In the genomic region with DNA sequence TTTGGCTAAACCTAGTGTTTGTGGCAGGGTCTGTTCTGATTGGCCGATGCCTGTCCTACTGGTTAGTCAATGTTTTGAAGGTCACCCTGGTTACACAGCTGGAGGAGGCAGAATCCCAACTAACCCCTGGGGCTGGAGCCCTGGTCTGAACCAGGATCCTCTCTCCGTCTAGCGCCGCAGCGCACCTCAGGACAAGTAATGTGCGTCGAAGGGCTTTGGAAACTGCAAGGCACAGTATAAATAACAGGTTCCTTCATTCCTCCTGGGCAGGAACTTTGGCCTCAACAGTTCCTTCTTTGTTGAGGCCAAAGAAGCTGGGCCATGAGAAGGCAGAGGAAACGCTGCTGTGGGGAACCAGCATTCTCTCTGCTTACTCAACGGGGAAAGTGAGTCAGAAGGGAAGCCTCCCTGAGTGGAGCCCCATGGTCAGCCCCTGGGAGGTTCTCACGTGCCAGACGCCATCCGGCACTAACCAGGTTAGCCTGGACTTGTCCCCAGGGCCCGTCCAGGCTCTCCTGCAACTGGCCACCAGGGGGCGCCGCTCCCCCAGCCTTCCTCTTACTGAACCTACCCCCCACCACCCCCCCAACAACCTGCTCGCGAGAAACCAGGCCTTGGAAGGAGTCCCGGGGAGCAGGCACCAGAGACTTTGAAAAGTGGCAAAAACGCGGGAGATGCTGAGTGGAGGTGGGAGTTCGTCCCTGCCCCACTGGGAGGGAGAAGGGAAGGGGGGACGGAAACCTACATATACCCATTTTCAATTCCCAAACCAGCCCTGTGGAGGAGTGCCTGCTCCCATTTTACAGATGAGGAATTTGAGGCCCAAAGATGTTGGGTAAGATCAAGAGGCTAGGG, we compare ENCODE assay signal across 1 cellular context.
A peak's percentile ranks its signal among the peaks of the same experiment; 100 is the strongest.
TF ChIP-seq lines count a peak whose summit lies in the region.

No MANE protein-coding gene starts in this region.

TF ChIP-seq in WTC11, 78 proteins besides CTCF, POLR2A, EP300 and RAD21 (continued from another document):
- TF ChIP-seq, protein P1, sequence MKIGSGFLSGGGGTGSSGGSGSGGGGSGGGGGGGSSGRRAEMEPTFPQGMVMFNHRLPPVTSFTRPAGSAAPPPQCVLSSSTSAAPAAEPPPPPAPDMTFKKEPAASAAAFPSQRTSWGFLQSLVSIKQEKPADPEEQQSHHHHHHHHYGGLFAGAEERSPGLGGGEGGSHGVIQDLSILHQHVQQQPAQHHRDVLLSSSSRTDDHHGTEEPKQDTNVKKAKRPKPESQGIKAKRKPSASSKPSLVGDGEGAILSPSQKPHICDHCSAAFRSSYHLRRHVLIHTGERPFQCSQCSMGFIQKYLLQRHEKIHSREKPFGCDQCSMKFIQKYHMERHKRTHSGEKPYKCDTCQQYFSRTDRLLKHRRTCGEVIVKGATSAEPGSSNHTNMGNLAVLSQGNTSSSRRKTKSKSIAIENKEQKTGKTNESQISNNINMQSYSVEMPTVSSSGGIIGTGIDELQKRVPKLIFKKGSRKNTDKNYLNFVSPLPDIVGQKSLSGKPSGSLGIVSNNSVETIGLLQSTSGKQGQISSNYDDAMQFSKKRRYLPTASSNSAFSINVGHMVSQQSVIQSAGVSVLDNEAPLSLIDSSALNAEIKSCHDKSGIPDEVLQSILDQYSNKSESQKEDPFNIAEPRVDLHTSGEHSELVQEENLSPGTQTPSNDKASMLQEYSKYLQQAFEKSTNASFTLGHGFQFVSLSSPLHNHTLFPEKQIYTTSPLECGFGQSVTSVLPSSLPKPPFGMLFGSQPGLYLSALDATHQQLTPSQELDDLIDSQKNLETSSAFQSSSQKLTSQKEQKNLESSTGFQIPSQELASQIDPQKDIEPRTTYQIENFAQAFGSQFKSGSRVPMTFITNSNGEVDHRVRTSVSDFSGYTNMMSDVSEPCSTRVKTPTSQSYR (CRISPR knock-in tag; IDR thresholded peaks at IDR 0.05): no peak
- TF ChIP-seq GTF2I (CRISPR knock-in tag; conservative IDR thresholded peaks at IDR 0.05) (peak; percentile 97), CREB1 (CRISPR knock-in tag; IDR thresholded peaks at IDR 0.05) (peak; percentile 20; the same call in 1 of the 2 replicates), OVOL2 (CRISPR knock-in tag; IDR thresholded peaks at IDR 0.05; ENCODE audit: borderline replicate concordance) (no peak), ZNF232 (CRISPR knock-in tag; IDR thresholded peaks at IDR 0.05) (0 out of 2 replicates have a peak, but pooled peaks have one; percentile 6), SMAD3 (CRISPR knock-in tag; IDR thresholded peaks at IDR 0.05; ENCODE audit: borderline replicate concordance) (no peak), FOXK1 (CRISPR knock-in tag; IDR thresholded peaks at IDR 0.05) (0 out of 2 replicates have a peak, but pooled peaks have one; percentile 23), PRRX2 (CRISPR knock-in tag; IDR thresholded peaks at IDR 0.05) (0 out of 2 replicates have a peak, but pooled peaks have one; percentile 34), IRF2 (CRISPR knock-in tag; IDR thresholded peaks at IDR 0.05; ENCODE audit: borderline replicate concordance, low read depth) (no peak), ATF1 (CRISPR knock-in tag; IDR thresholded peaks at IDR 0.05) (no peak), ESRRA (CRISPR knock-in tag; IDR thresholded peaks at IDR 0.05; ENCODE audit: borderline replicate concordance) (0 out of 2 replicates have a peak, but pooled peaks have one; percentile 58), TEAD1 (CRISPR knock-in tag; IDR thresholded peaks at IDR 0.05) (no peak), CREM (CRISPR knock-in tag; IDR thresholded peaks at IDR 0.05) (no peak), SMAD4 (CRISPR knock-in tag; IDR thresholded peaks at IDR 0.05) (no peak), SP1 (CRISPR knock-in tag; conservative IDR thresholded peaks at IDR 0.05) (no peak), TEAD4 (CRISPR knock-in tag; IDR thresholded peaks at IDR 0.05) (no peak), NR2C2 (CRISPR knock-in tag; IDR thresholded peaks at IDR 0.05) (no peak), EMX1 (CRISPR knock-in tag; IDR thresholded peaks at IDR 0.05) (no peak; the same call in 1 of the 2 replicates), TP53 (CRISPR knock-in tag; IDR thresholded peaks at IDR 0.05) (no peak), FOXP1 (CRISPR knock-in tag; IDR thresholded peaks at IDR 0.05; ENCODE audit: borderline replicate concordance) (no peak)
- TF ChIP-seq, protein P2, sequence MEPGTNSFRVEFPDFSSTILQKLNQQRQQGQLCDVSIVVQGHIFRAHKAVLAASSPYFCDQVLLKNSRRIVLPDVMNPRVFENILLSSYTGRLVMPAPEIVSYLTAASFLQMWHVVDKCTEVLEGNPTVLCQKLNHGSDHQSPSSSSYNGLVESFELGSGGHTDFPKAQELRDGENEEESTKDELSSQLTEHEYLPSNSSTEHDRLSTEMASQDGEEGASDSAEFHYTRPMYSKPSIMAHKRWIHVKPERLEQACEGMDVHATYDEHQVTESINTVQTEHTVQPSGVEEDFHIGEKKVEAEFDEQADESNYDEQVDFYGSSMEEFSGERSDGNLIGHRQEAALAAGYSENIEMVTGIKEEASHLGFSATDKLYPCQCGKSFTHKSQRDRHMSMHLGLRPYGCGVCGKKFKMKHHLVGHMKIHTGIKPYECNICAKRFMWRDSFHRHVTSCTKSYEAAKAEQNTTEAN (CRISPR knock-in tag; IDR thresholded peaks at IDR 0.05): no peak
- TF ChIP-seq, protein P3, sequence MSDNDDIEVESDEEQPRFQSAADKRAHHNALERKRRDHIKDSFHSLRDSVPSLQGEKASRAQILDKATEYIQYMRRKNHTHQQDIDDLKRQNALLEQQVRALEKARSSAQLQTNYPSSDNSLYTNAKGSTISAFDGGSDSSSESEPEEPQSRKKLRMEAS (CRISPR knock-in tag; IDR thresholded peaks at IDR 0.05): peak; percentile 69; the same call in 1 of the 2 replicates
- TF ChIP-seq, protein P4, sequence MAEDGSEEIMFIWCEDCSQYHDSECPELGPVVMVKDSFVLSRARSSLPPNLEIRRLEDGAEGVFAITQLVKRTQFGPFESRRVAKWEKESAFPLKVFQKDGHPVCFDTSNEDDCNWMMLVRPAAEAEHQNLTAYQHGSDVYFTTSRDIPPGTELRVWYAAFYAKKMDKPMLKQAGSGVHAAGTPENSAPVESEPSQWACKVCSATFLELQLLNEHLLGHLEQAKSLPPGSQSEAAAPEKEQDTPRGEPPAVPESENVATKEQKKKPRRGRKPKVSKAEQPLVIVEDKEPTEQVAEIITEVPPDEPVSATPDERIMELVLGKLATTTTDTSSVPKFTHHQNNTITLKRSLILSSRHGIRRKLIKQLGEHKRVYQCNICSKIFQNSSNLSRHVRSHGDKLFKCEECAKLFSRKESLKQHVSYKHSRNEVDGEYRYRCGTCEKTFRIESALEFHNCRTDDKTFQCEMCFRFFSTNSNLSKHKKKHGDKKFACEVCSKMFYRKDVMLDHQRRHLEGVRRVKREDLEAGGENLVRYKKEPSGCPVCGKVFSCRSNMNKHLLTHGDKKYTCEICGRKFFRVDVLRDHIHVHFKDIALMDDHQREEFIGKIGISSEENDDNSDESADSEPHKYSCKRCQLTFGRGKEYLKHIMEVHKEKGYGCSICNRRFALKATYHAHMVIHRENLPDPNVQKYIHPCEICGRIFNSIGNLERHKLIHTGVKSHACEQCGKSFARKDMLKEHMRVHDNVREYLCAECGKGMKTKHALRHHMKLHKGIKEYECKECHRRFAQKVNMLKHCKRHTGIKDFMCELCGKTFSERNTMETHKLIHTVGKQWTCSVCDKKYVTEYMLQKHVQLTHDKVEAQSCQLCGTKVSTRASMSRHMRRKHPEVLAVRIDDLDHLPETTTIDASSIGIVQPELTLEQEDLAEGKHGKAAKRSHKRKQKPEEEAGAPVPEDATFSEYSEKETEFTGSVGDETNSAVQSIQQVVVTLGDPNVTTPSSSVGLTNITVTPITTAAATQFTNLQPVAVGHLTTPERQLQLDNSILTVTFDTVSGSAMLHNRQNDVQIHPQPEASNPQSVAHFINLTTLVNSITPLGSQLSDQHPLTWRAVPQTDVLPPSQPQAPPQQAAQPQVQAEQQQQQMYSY (CRISPR knock-in tag; IDR thresholded peaks at IDR 0.05): peak; percentile 35; the same call in 1 of the 2 replicates
- TF ChIP-seq, protein P5, sequence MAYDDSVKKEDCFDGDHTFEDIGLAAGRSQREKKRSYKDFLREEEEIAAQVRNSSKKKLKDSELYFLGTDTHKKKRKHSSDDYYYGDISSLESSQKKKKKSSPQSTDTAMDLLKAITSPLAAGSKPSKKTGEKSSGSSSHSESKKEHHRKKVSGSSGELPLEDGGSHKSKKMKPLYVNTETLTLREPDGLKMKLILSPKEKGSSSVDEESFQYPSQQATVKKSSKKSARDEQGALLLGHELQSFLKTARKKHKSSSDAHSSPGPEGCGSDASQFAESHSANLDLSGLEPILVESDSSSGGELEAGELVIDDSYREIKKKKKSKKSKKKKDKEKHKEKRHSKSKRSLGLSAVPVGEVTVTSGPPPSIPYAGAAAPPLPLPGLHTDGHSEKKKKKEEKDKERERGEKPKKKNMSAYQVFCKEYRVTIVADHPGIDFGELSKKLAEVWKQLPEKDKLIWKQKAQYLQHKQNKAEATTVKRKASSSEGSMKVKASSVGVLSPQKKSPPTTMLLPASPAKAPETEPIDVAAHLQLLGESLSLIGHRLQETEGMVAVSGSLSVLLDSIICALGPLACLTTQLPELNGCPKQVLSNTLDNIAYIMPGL (CRISPR knock-in tag; IDR thresholded peaks at IDR 0.05): 0 out of 2 replicates have a peak, but pooled peaks have one; percentile 29
- TF ChIP-seq, protein P6, sequence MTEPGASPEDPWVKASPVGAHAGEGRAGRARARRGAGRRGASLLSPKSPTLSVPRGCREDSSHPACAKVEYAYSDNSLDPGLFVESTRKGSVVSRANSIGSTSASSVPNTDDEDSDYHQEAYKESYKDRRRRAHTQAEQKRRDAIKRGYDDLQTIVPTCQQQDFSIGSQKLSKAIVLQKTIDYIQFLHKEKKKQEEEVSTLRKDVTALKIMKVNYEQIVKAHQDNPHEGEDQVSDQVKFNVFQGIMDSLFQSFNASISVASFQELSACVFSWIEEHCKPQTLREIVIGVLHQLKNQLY (CRISPR knock-in tag; IDR thresholded peaks at IDR 0.05): no peak
- TF ChIP-seq, protein P7, sequence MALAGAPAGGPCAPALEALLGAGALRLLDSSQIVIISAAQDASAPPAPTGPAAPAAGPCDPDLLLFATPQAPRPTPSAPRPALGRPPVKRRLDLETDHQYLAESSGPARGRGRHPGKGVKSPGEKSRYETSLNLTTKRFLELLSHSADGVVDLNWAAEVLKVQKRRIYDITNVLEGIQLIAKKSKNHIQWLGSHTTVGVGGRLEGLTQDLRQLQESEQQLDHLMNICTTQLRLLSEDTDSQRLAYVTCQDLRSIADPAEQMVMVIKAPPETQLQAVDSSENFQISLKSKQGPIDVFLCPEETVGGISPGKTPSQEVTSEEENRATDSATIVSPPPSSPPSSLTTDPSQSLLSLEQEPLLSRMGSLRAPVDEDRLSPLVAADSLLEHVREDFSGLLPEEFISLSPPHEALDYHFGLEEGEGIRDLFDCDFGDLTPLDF (CRISPR knock-in tag; IDR thresholded peaks at IDR 0.05): no peak
- TF ChIP-seq, protein P8, sequence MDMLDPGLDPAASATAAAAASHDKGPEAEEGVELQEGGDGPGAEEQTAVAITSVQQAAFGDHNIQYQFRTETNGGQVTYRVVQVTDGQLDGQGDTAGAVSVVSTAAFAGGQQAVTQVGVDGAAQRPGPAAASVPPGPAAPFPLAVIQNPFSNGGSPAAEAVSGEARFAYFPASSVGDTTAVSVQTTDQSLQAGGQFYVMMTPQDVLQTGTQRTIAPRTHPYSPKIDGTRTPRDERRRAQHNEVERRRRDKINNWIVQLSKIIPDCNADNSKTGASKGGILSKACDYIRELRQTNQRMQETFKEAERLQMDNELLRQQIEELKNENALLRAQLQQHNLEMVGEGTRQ (CRISPR knock-in tag; IDR thresholded peaks at IDR 0.05): peak; percentile 62
- TF ChIP-seq, protein P9, sequence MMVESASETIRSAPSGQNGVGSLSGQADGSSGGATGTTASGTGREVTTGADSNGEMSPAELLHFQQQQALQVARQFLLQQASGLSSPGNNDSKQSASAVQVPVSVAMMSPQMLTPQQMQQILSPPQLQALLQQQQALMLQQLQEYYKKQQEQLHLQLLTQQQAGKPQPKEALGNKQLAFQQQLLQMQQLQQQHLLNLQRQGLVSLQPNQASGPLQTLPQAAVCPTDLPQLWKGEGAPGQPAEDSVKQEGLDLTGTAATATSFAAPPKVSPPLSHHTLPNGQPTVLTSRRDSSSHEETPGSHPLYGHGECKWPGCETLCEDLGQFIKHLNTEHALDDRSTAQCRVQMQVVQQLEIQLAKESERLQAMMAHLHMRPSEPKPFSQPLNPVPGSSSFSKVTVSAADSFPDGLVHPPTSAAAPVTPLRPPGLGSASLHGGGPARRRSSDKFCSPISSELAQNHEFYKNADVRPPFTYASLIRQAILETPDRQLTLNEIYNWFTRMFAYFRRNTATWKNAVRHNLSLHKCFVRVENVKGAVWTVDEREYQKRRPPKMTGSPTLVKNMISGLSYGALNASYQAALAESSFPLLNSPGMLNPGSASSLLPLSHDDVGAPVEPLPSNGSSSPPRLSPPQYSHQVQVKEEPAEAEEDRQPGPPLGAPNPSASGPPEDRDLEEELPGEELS (CRISPR knock-in tag; IDR thresholded peaks at IDR 0.05): no peak
